In the genomic region with DNA sequence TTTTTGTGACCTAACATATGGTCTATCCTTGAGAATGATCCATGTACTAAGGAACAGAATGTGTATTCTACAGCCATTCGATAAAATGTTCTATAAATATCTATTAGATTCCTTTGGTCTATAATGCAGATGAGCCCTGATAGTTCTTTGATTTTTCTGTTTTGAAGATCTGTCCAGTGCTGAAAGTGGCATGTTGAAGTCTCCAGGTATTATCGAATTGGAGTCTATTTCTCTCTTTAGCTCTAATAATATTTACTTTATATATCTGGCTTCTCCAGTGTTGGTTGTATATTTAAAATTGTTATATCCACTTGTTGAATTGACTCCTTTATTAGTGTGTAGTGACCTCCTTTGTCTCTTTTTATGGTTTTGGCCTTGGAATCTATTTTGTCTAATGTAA, we compare ENCODE assay signal across 3 cellular contexts.
TF ChIP-seq lines count a peak whose summit lies in the region.

No MANE protein-coding gene starts in this region.

TF ChIP-seq in A549, 52 proteins besides CTCF, POLR2A, EP300 and RAD21:
- TF ChIP-seq, protein P1, sequence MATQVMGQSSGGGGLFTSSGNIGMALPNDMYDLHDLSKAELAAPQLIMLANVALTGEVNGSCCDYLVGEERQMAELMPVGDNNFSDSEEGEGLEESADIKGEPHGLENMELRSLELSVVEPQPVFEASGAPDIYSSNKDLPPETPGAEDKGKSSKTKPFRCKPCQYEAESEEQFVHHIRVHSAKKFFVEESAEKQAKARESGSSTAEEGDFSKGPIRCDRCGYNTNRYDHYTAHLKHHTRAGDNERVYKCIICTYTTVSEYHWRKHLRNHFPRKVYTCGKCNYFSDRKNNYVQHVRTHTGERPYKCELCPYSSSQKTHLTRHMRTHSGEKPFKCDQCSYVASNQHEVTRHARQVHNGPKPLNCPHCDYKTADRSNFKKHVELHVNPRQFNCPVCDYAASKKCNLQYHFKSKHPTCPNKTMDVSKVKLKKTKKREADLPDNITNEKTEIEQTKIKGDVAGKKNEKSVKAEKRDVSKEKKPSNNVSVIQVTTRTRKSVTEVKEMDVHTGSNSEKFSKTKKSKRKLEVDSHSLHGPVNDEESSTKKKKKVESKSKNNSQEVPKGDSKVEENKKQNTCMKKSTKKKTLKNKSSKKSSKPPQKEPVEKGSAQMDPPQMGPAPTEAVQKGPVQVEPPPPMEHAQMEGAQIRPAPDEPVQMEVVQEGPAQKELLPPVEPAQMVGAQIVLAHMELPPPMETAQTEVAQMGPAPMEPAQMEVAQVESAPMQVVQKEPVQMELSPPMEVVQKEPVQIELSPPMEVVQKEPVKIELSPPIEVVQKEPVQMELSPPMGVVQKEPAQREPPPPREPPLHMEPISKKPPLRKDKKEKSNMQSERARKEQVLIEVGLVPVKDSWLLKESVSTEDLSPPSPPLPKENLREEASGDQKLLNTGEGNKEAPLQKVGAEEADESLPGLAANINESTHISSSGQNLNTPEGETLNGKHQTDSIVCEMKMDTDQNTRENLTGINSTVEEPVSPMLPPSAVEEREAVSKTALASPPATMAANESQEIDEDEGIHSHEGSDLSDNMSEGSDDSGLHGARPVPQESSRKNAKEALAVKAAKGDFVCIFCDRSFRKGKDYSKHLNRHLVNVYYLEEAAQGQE (IDR thresholded peaks at IDR 0.05) = peak; percentile 60; the same call in 1 of the 2 replicates
- TF ChIP-seq, protein P2, sequence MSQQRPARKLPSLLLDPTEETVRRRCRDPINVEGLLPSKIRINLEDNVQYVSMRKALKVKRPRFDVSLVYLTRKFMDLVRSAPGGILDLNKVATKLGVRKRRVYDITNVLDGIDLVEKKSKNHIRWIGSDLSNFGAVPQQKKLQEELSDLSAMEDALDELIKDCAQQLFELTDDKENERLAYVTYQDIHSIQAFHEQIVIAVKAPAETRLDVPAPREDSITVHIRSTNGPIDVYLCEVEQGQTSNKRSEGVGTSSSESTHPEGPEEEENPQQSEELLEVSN (IDR thresholded peaks at IDR 0.05; ENCODE audit: borderline replicate concordance, low read depth) = no peak

TF ChIP-seq in HCT116, 20 proteins besides CTCF, POLR2A, EP300 and RAD21 (continued from another document):
- TF ChIP-seq ZFX (IDR thresholded peaks at IDR 0.05) (no peak), ZNF274 (IDR thresholded peaks at IDR 0.05; ENCODE audit: low read depth, low read length) (no peak)
- TF ChIP-seq, protein P3, sequence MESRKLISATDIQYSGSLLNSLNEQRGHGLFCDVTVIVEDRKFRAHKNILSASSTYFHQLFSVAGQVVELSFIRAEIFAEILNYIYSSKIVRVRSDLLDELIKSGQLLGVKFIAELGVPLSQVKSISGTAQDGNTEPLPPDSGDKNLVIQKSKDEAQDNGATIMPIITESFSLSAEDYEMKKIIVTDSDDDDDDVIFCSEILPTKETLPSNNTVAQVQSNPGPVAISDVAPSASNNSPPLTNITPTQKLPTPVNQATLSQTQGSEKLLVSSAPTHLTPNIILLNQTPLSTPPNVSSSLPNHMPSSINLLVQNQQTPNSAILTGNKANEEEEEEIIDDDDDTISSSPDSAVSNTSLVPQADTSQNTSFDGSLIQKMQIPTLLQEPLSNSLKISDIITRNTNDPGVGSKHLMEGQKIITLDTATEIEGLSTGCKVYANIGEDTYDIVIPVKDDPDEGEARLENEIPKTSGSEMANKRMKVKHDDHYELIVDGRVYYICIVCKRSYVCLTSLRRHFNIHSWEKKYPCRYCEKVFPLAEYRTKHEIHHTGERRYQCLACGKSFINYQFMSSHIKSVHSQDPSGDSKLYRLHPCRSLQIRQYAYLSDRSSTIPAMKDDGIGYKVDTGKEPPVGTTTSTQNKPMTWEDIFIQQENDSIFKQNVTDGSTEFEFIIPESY (IDR thresholded peaks at IDR 0.05; ENCODE audit: extremely low read depth, insufficient replicate concordance, low read length) = no peak

TF ChIP-seq in Ishikawa, 13 proteins besides CTCF, POLR2A, EP300 and RAD21 (continued from another document):
- TF ChIP-seq, protein P4, sequence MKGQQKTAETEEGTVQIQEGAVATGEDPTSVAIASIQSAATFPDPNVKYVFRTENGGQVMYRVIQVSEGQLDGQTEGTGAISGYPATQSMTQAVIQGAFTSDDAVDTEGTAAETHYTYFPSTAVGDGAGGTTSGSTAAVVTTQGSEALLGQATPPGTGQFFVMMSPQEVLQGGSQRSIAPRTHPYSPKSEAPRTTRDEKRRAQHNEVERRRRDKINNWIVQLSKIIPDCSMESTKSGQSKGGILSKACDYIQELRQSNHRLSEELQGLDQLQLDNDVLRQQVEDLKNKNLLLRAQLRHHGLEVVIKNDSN (IDR thresholded peaks at IDR 0.05) = no peak
- TF ChIP-seq TCF12 (IDR thresholded peaks at IDR 0.05; ENCODE audit: low read depth) (no peak), TAF1 (IDR thresholded peaks at IDR 0.05; ENCODE audit: low read depth) (no peak)
TF ChIP-seq in Ishikawa: peak in this region for 1.
